24 cellular contexts compared by ENCODE assay signal in genomic region chr7:80774843-80775242, GRCh38.
A peak's percentile ranks its signal among the peaks of the same experiment; 100 is the strongest.
DNase-seq lines count a peak whose midpoint lies in the region; ATAC-seq and TF ChIP-seq lines count a peak whose summit lies in the region.
"Had no signal": no experiment of that assay in that cellular context is flagged by ENCODE, and none has a peak within 500 bp of the region (broad histone marks: within the 10 kb centered on the region; RNA-seq: fewer than 3 reads in every experiment).

No MANE protein-coding gene starts in this region.

- no peaks in the 10 kb centered on the region for H3K9me3 ChIP-seq in left ventricle myocardium inferior (replicated peaks)
- no peaks in the 10 kb centered on the region for H3K9me3 ChIP-seq in neural progenitor cell (ENCODE audit: low read depth)
- H3K9me3 ChIP-seq in suprapubic skin: no peaks in the 10 kb centered on the region
- H3K9me3 ChIP-seq in transverse colon: no peaks in the 10 kb centered on the region
- H3K9me3 ChIP-seq: MG63 had no signal

- no peak overlapping the region for H3K4me3 Mint-ChIP-seq in neural progenitor cell
- H3K4me3 Mint-ChIP-seq: CD4-positive, alpha-beta memory T cell; HFFc6 had no signal

- H3K27ac Mint-ChIP-seq in neural progenitor cell: peak overlapping the region; percentile 36
- H3K27ac Mint-ChIP-seq: CD4-positive, alpha-beta memory T cell; HFFc6 had no signal

- H3K4me1 Mint-ChIP-seq in neural progenitor cell: peaks cover 13% of the 10 kb centered on the region
- H3K4me1 Mint-ChIP-seq: CD4-positive, alpha-beta memory T cell had no signal

- H3K4me3 ChIP-seq in left ventricle myocardium inferior: no peak overlapping the region
- no peak overlapping the region for H3K4me3 ChIP-seq in neural progenitor cell
- H3K4me3 ChIP-seq in suprapubic skin: no peak overlapping the region
- no peak overlapping the region for H3K4me3 ChIP-seq in transverse colon
- H3K4me3 ChIP-seq in coronary artery: no peak overlapping the region
- H3K4me3 ChIP-seq: GM23248, K562, MG63, PC-9 had no signal

- in situ Hi-C loops in transverse colon (cut with MboI; ENCODE audit: low pct_ligation_motif_present in 1 of 4, low pct_unique_long_range_greater_than_20kb in 1 of 4, low sequenced_read_pairs in 3 of 4): no loop called here

- DNase-seq in left ventricle myocardium inferior (no peak), left ventricle myocardium superior (no peak), epithelial cell of prostate (ENCODE audit: low read depth, low spot score) (no peak), neural progenitor cell (ENCODE audit: low spot score) (no peak), suprapubic skin (ENCODE audit: low spot score in 2 of 2) (no peak), transverse colon (no peak), coronary artery (ENCODE audit: low spot score) (no peak)
- DNase-seq: C1 segment of cervical spinal cord; CD4-positive, alpha-beta memory T cell; COR-L47; H7; HFFc6; Kasumi-1; MG63; NCI-H1694; NCI-H2029 treated with DMSO at 0.1 percent for 48 hours; NCI-H446 treated with DMSO at 0.1 percent for 48 hours; NCI-H526; NCI-H82; PC-9; SHP77 treated with DMSO at 0.1 percent for 48 hours had no signal

- H3K9ac ChIP-seq in neural progenitor cell: no peak overlapping the region
- H3K9ac ChIP-seq: GM23248 had no signal

- no peak for TF ChIP-seq POLR2A in suprapubic skin (IDR thresholded peaks at IDR 0.05)
- no peak for TF ChIP-seq POLR2A in transverse colon (IDR thresholded peaks at IDR 0.05)

- H3K27me3 Mint-ChIP-seq in neural progenitor cell (ENCODE audit: insufficient read depth, low read depth): peaks cover 2% of the 10 kb centered on the region
- H3K27me3 Mint-ChIP-seq: CD4-positive, alpha-beta memory T cell had no signal

- H3K36me3 Mint-ChIP-seq in neural progenitor cell: no peaks in the 10 kb centered on the region
- H3K36me3 Mint-ChIP-seq: CD4-positive, alpha-beta memory T cell had no signal

- no peaks in the 10 kb centered on the region for H3K9me3 Mint-ChIP-seq in neural progenitor cell
- H3K9me3 Mint-ChIP-seq: HFFc6 had no signal

- H3K27me3 ChIP-seq in left ventricle myocardium inferior (ENCODE audit: low read depth) (no peaks in the 10 kb centered on the region), neural progenitor cell (no peaks in the 10 kb centered on the region), suprapubic skin (no peaks in the 10 kb centered on the region), transverse colon (no peaks in the 10 kb centered on the region)
- H3K27me3 ChIP-seq: MG63 had no signal

- no peaks in the 10 kb centered on the region for H4K20me1 ChIP-seq in neural progenitor cell (ENCODE audit: low read depth)

- H3K79me2 ChIP-seq in neural progenitor cell (ENCODE audit: low read depth): no peaks in the 10 kb centered on the region

- peak overlapping the region; percentile 81 for H3K27ac ChIP-seq in left ventricle myocardium inferior (replicated peaks)
- peak overlapping the region; percentile 4 for H3K27ac ChIP-seq in epithelial cell of prostate
- H3K27ac ChIP-seq in neural progenitor cell: no peak overlapping the region
- no peak overlapping the region for H3K27ac ChIP-seq in suprapubic skin
- H3K27ac ChIP-seq in transverse colon: peak overlapping the region in 2 of 4 donors; percentile 8 to 36
- no peak overlapping the region for H3K27ac ChIP-seq in coronary artery
- H3K27ac ChIP-seq: GM23248, PC-9, RWPE1 had no signal

- no peaks in the 10 kb centered on the region for H3F3A ChIP-seq in neural progenitor cell (ENCODE audit: low read depth)

- no peak overlapping the region for H3K4me2 ChIP-seq in neural progenitor cell
- H3K4me2 ChIP-seq: PC-9 had no signal

- H3K4me1 ChIP-seq in left ventricle myocardium inferior: peaks cover 56% of the 10 kb centered on the region
- H3K4me1 ChIP-seq in neural progenitor cell: peaks cover 7% of the 10 kb centered on the region
- H3K4me1 ChIP-seq in suprapubic skin: peaks cover 32% of the 10 kb centered on the region
- H3K4me1 ChIP-seq in transverse colon: peaks cover 0 to 34% (median 19%) of the 10 kb centered on the region in 4 donors

- H2AFZ ChIP-seq in neural progenitor cell (replicated peaks): no peak overlapping the region
- H2AFZ ChIP-seq: GM23248, PC-9 had no signal

- intact Hi-C loops in left ventricle myocardium inferior (cut with micrococcal nuclease) (no loop called here), left ventricle myocardium superior (cut with micrococcal nuclease) (no loop called here), transverse colon (cut with DNase I; ENCODE audit: low total_unique reads) (no loop called here)

- TF ChIP-seq CTCF in left ventricle myocardium inferior (IDR thresholded peaks at IDR 0.05; ENCODE audit: borderline replicate concordance): no peak
- TF ChIP-seq CTCF in neural progenitor cell (IDR thresholded peaks at IDR 0.05): no peak
- TF ChIP-seq CTCF in suprapubic skin (IDR thresholded peaks at IDR 0.05): no peak
- no peak for TF ChIP-seq CTCF in transverse colon (IDR thresholded peaks at IDR 0.05)
- TF ChIP-seq CTCF in coronary artery (IDR thresholded peaks at IDR 0.05): no peak

- 69% methylated on average over 1 of the region's 1 CpG for WGBS in suprapubic skin
- 71 to 78% methylated on average over 1 of the region's 1 CpG for WGBS in transverse colon (ENCODE audit: low coverage in 1 of 2), 2 donors

- no peak for ATAC-seq in left ventricle myocardium superior
- ATAC-seq: K562 had no signal

- TF ChIP-seq EP300 in suprapubic skin (IDR thresholded peaks at IDR 0.05): no peak
- no peak for TF ChIP-seq EP300 in transverse colon (IDR thresholded peaks at IDR 0.05; ENCODE audit: low read depth)

- H3K36me3 ChIP-seq in left ventricle myocardium inferior (no peaks in the 10 kb centered on the region), neural progenitor cell (no peaks in the 10 kb centered on the region), suprapubic skin (no peaks in the 10 kb centered on the region), transverse colon (no peaks in the 10 kb centered on the region)

Comparison
In these comparisons a context has a peak if more than half of its experiments do, and no peak if none do; other contexts are left out.
1. H3K27ac ChIP-seq: peak in left ventricle myocardium inferior (single experiment) and epithelial cell of prostate (single experiment); none in neural progenitor cell (single experiment), suprapubic skin (single experiment) and coronary artery (0 of 2).